ENCODE assay signal across 12 cellular contexts in genomic region chr13:100987993-100988392, GRCh38.
DNase-seq lines count a peak whose midpoint lies in the region; ATAC-seq and TF ChIP-seq lines count a peak whose summit lies in the region.
"Had no signal": no experiment of that assay in that cellular context is flagged by ENCODE, and none has a peak within 500 bp of the region (broad histone marks: within the 10 kb centered on the region; RNA-seq: fewer than 3 reads in every experiment).

No MANE protein-coding gene starts in this region.

- peak; percentile 71 for ATAC-seq in left lobe of liver
- ATAC-seq in GM21381 (IDR thresholded peaks at IDR 0.05; ENCODE audit: unreplicated experiment): no peak
- ATAC-seq: gastrocnemius medialis had no signal

- DNase-seq in AG09309 (ENCODE audit: low read depth): no peak
- DNase-seq in LNCaP clone FGC (ENCODE audit: low read depth): no peak
- DNase-seq in left lobe of liver (ENCODE audit: low spot score): no peak
- DNase-seq in activated CD4-positive, alpha-beta T cell treated with anti-CD3 and anti-CD28 coated beads, Interleukin-2, amount 50 U/mL, for 48 hours: no peak
- DNase-seq in HEK293T (ENCODE audit: extremely low spot score): no peak
- no peak for DNase-seq in HK-2 (ENCODE audit: unreplicated experiment)
- DNase-seq: activated CD4-positive, CD25-positive, alpha-beta regulatory T cell treated with anti-CD3 and anti-CD28 coated beads, Interleukin-2, amount 50 U/mL, for 72 hours; amniotic stem cell; gastrocnemius medialis had no signal

- H3K4me1 Mint-ChIP-seq in brain: peaks cover 30% of the 10 kb centered on the region

- no peaks in the 10 kb centered on the region for H3K36me3 Mint-ChIP-seq in brain

- TF ChIP-seq CTCF in AG09309 (IDR thresholded peaks at IDR 0.05; ENCODE audit: control insufficient read depth, insufficient read depth, low read depth, low read length, missing control alignments) (peak; percentile 40), LNCaP clone FGC (IDR thresholded peaks at IDR 0.05; ENCODE audit: control insufficient read depth, extremely low read depth, insufficient read depth) (peak; percentile 66), brain (conservative IDR thresholded peaks at IDR 0.05) (no peak)

- H3K9me3 Mint-ChIP-seq in brain: peaks cover 18 to 46% (median 18%) of the 10 kb centered on the region in 5 experiments

- H3K27ac Mint-ChIP-seq in brain: peak overlapping the region in 4 of 5 experiments; percentile 20 to 87 (median 70)
- H3K27ac Mint-ChIP-seq: nephron had no signal

- H3K4me3 ChIP-seq in AG09309 (ENCODE audit: control insufficient read depth, low read depth, low read length) (no peak overlapping the region), LNCaP clone FGC (ENCODE audit: low read depth, low read length) (no peak overlapping the region)
- H3K4me3 ChIP-seq: gastrocnemius medialis had no signal

- no peaks in the 10 kb centered on the region for H3K27me3 Mint-ChIP-seq in brain

- H3K4me3 Mint-ChIP-seq in brain: peak overlapping the region in 1 of 5 experiments; percentile 10
- H3K4me3 Mint-ChIP-seq: nephron had no signal

- POLR2A ChIA-PET in HEK293T (lab: Yijun Ruan, JAX): no interaction called here

- CTCF ChIA-PET in HEK293T (lab: Yijun Ruan, JAX): no interaction called here

TF ChIP-seq in HEK293T, 16 proteins besides CTCF, POLR2A, EP300 and RAD21:
- TF ChIP-seq FOXA1 (IDR thresholded peaks at IDR 0.05): no peak
- no peak for TF ChIP-seq ELF4 (IDR thresholded peaks at IDR 0.05)
- TF ChIP-seq FOXK2 (IDR thresholded peaks at IDR 0.05): no peak
- TF ChIP-seq SUZ12 (IDR thresholded peaks at IDR 0.05): no peak
- TF ChIP-seq, protein P1, sequence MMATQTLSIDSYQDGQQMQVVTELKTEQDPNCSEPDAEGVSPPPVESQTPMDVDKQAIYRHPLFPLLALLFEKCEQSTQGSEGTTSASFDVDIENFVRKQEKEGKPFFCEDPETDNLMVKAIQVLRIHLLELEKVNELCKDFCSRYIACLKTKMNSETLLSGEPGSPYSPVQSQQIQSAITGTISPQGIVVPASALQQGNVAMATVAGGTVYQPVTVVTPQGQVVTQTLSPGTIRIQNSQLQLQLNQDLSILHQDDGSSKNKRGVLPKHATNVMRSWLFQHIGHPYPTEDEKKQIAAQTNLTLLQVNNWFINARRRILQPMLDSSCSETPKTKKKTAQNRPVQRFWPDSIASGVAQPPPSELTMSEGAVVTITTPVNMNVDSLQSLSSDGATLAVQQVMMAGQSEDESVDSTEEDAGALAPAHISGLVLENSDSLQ (IDR thresholded peaks at IDR 0.05): no peak
- TF ChIP-seq LEF1 (IDR thresholded peaks at IDR 0.05; ENCODE audit: borderline replicate concordance): no peak
- TF ChIP-seq HDGF (IDR thresholded peaks at IDR 0.05; ENCODE audit: borderline replicate concordance): no peak
- no peak for TF ChIP-seq SP1 (IDR thresholded peaks at IDR 0.05)
- TF ChIP-seq FOXM1 (IDR thresholded peaks at IDR 0.05; ENCODE audit: borderline replicate concordance): no peak
- TF ChIP-seq L3MBTL2 (conservative IDR thresholded peaks at IDR 0.05): no peak
- TF ChIP-seq ARNT (IDR thresholded peaks at IDR 0.05): no peak
- no peak for TF ChIP-seq CTBP1 (IDR thresholded peaks at IDR 0.05; ENCODE audit: borderline replicate concordance)
- TF ChIP-seq NFRKB (IDR thresholded peaks at IDR 0.05): no peak
- no peak for TF ChIP-seq ZNF384 (IDR thresholded peaks at IDR 0.05)
- TF ChIP-seq BHLHE40 (IDR thresholded peaks at IDR 0.05; ENCODE audit: borderline replicate concordance): no peak
- no peak for TF ChIP-seq TARDBP (IDR thresholded peaks at IDR 0.05)

Comparison
In these comparisons a context has a peak if more than half of its experiments do, and no peak if none do; other contexts are left out.
1. CTCF ChIP-seq: peak in AG09309 (single experiment) and LNCaP clone FGC (single experiment); none in brain (0 of 2).